9 cellular contexts compared by ENCODE assay signal in the genomic region with DNA sequence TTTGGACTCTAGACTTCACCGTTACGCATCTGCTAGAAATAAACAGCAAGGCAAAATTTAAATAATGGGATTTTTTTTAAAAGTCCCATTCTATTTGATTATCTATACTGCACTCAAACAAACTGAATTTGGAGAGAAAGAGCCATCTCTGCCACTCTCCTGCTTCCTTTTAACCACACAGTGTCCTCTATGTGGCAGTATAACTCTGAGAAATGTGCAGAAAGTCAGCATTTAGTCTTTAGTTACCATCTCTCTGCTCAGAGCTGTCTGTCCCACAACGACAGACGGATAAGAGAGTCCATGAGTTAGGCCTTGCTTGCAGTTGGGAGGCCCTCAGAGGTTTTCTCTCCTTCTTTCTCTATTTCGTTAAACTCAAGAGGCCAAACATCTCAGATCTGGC. TPM values are rescaled to one million over a fixed set of nuclear protein-coding genes. Genes with fewer than 3 reads are reported as not detected.
A peak's percentile ranks its signal among the peaks of the same experiment; 100 is the strongest.
DNase-seq lines count a peak whose midpoint lies in the region; ATAC-seq, FAIRE-seq and TF ChIP-seq lines count a peak whose summit lies in the region.
"Had no signal": no experiment of that assay in that cellular context is flagged by ENCODE, and none has a peak within 500 bp of the region (broad histone marks: within the 10 kb centered on the region; RNA-seq: fewer than 3 reads in every experiment).

No MANE protein-coding gene starts in this region.

- no peaks in the 10 kb centered on the region for H3K79me2 ChIP-seq in GM12878 (ENCODE audit: control insufficient read depth, insufficient read depth, low read length)

- no peak for FAIRE-seq in GM12878 (lab: Jason Lieb, UNC)
- FAIRE-seq: GM18507 had no signal

- peak; percentile 61 for ATAC-seq in GM12878
- ATAC-seq in GM21723 (IDR thresholded peaks at IDR 0.05; ENCODE audit: unreplicated experiment): no peak
- ATAC-seq in GM19452 (IDR thresholded peaks at IDR 0.05; ENCODE audit: unreplicated experiment): no peak

- TF ChIP-seq EP300 in GM12878 (IDR thresholded peaks at IDR 0.05; ENCODE audit: borderline replicate concordance in 1 of 2, control insufficient read depth in 1 of 2, low read depth in 2 of 2, low read length in 2 of 2): no peak

- no peak overlapping the region for H3K27ac ChIP-seq in GM12878 (ENCODE audit: control insufficient read depth, insufficient read depth)
- no peak overlapping the region for H3K27ac ChIP-seq in liver (ENCODE audit: low read depth in 1 of 2, low read length in 2 of 2)

- CTCF ChIA-PET in GM12878 (lab: Yijun Ruan, JAX): interaction anchor here (0.8 to 3.8 kb wide), 7 partner anchors 15 to 544 kb away, joined by 3 to 23 read pairs (median 5); no protein-coding TSS in a partner anchor

- no peak overlapping the region for H2AFZ ChIP-seq in GM12878 (ENCODE audit: control insufficient read depth, low read depth, low read length)

- TF ChIP-seq CTCF in GM12878 (IDR thresholded peaks at IDR 0.05 in 2 of 3, conservative IDR thresholded peaks at IDR 0.05 in 1 of 3; ENCODE audit: control insufficient read depth in 2 of 3, extremely low read depth in 1 of 3, insufficient read depth in 1 of 3, low read depth in 3 of 3, low read length in 3 of 3): peak in 2 of 3 experiments; percentile 14 to 39; a peak in 2 of 6 replicates
- no peak for TF ChIP-seq CTCF in liver (IDR thresholded peaks at IDR 0.05; ENCODE audit: low read depth, low read length, missing input control)

- H3K4me3 ChIP-seq in GM12878 (no peak overlapping the region), liver (ENCODE audit: low read depth in 1 of 3, low read length in 3 of 3) (no peak overlapping the region)

- in situ Hi-C loops in GM12878 (cut with MboI): no loop called here

- no peaks in the 10 kb centered on the region for H4K20me1 ChIP-seq in GM12878 (ENCODE audit: control insufficient read depth, insufficient read depth)

- TF ChIP-seq RAD21 in GM12878 (IDR thresholded peaks at IDR 0.05; ENCODE audit: insufficient read depth, low read depth, low read length): peak; percentile 36
- peak; percentile 20 to 21 for TF ChIP-seq RAD21 in liver (IDR thresholded peaks at IDR 0.05)

- no peak overlapping the region for H3K4me2 ChIP-seq in GM12878 (ENCODE audit: control insufficient read depth, insufficient read depth)

- H3K27me3 ChIP-seq in GM12878 (replicated peaks in 1 of 2; ENCODE audit: control insufficient read depth in 2 of 2, insufficient read depth in 2 of 2, low read length in 1 of 2) (no peaks in the 10 kb centered on the region), liver (ENCODE audit: control insufficient read depth in 4 of 4, insufficient read depth in 4 of 4, low read length in 3 of 4) (peaks cover 0 to 4% (median 0%) of the 10 kb centered on the region in 4 donors)

- H3K9ac ChIP-seq in GM12878 (ENCODE audit: control insufficient read depth, insufficient read depth, low read length) (no peak overlapping the region), liver (ENCODE audit: low read depth in 1 of 2, low read length in 2 of 2) (no peak overlapping the region)

- SMC1A ChIA-PET in GM12878 (lab: Charles Lee; ENCODE audit: uncharacterized antibody, unreplicated experiment): interaction anchor here (1.2 to 4.0 kb wide), 2 partner anchors 106 to 282 kb away, joined by 4 to 20 read pairs; no protein-coding TSS in a partner anchor

- WGBS in GM12878 (ENCODE audit: insufficient coverage, insufficient replicate concordance, low lambda C conversion rate, missing lambda C conversion rate): 1% methylated on average over 5 of the region's 5 CpGs
- WGBS in liver: 64% methylated on average over 5 of the region's 5 CpGs

- DNase-seq in DMS153 treated with DMSO at 0.1 percent for 48 hours (lab: John Stamatoyannopoulos, UW; ENCODE audit: unreplicated experiment): peak; percentile 48
- DNase-seq in MV-4-11 (lab: John Stamatoyannopoulos, UW): peak; percentile 56
- no peak for DNase-seq in GM12878 (ENCODE audit: low read depth, low spot score)
- DNase-seq in mucosa of gallbladder (ENCODE audit: low spot score): no peak
- no peak for DNase-seq in NCI-H1105 (lab: John Stamatoyannopoulos, UW)

- H3K9me3 ChIP-seq in GM12878 (replicated peaks; ENCODE audit: control insufficient read depth, insufficient read depth, low read length): no peaks in the 10 kb centered on the region
- H3K9me3 ChIP-seq in liver (ENCODE audit: control insufficient read depth in 4 of 4, low read length in 3 of 4): no peaks in the 10 kb centered on the region

- POLR2A ChIA-PET in GM12878 (lab: Charles Lee): interaction anchor here (0.9 kb wide), 1 partner anchor 12 kb away, joined by 3 read pairs; no protein-coding TSS in a partner anchor

- H3K4me1 ChIP-seq in GM12878 (ENCODE audit: control insufficient read depth, insufficient read depth, low read length): no peaks in the 10 kb centered on the region
- H3K4me1 ChIP-seq in liver (ENCODE audit: control insufficient read depth in 4 of 4, insufficient read depth in 4 of 4, low read length in 3 of 4): peaks cover 0 to 2% (median 0%) of the 10 kb centered on the region in 4 donors

- RAD21 ChIA-PET in GM12878 (lab: Charles Lee; ENCODE audit: unreplicated experiment): interaction anchor here (1.1 to 1.4 kb wide), 3 partner anchors 34 to 529 kb away, joined by 3 to 6 read pairs (median 4); no protein-coding TSS in a partner anchor

- BruUV-seq in GM12878 (replicated peaks; lab: Mats Ljungman, UMichigan): no TSS peak

- H3K36me3 ChIP-seq in GM12878 (ENCODE audit: control insufficient read depth in 2 of 2, insufficient read depth in 2 of 2, low read length in 1 of 2) (no peaks in the 10 kb centered on the region), liver (ENCODE audit: control insufficient read depth in 4 of 4, insufficient read depth in 3 of 4, low read depth in 1 of 4, low read length in 3 of 4) (no peaks in the 10 kb centered on the region)

- intact Hi-C loops in GM12878 (cut with micrococcal nuclease; ENCODE audit: unreplicated experiment): no loop called here

- no peak for TF ChIP-seq POLR2A in GM12878 (IDR thresholded peaks at IDR 0.05; ENCODE audit: low read depth, low read length)

TF ChIP-seq in GM12878, 131 proteins besides CTCF, POLR2A, EP300 and RAD21 (continues in another document):
- TF ChIP-seq SREBF2 (IDR thresholded peaks at IDR 0.05; ENCODE audit: low read length): no peak
- no peak for TF ChIP-seq HDAC6 (IDR thresholded peaks at IDR 0.05; ENCODE audit: unreplicated experiment)
- TF ChIP-seq RBBP5 (conservative IDR thresholded peaks at IDR 0.05): no peak

TF ChIP-seq in liver, 16 proteins besides CTCF, POLR2A, EP300 and RAD21 (continues in another document):
- TF ChIP-seq FOXA2 (IDR thresholded peaks at IDR 0.05) (no peak), HNF4G (IDR thresholded peaks at IDR 0.05) (no peak), TAF1 (conservative IDR thresholded peaks at IDR 0.05) (no peak), RXRA (IDR thresholded peaks at IDR 0.05) (no peak), EGR1 (IDR thresholded peaks at IDR 0.05; ENCODE audit: low read depth in 2 of 2) (no peak), GABPA (IDR thresholded peaks at IDR 0.05 in 1 of 2, conservative IDR thresholded peaks at IDR 0.05 in 1 of 2) (no peak)
- TF ChIP-seq, protein P1, sequence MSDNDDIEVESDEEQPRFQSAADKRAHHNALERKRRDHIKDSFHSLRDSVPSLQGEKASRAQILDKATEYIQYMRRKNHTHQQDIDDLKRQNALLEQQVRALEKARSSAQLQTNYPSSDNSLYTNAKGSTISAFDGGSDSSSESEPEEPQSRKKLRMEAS (IDR thresholded peaks at IDR 0.05): no peak
- TF ChIP-seq, protein P2, sequence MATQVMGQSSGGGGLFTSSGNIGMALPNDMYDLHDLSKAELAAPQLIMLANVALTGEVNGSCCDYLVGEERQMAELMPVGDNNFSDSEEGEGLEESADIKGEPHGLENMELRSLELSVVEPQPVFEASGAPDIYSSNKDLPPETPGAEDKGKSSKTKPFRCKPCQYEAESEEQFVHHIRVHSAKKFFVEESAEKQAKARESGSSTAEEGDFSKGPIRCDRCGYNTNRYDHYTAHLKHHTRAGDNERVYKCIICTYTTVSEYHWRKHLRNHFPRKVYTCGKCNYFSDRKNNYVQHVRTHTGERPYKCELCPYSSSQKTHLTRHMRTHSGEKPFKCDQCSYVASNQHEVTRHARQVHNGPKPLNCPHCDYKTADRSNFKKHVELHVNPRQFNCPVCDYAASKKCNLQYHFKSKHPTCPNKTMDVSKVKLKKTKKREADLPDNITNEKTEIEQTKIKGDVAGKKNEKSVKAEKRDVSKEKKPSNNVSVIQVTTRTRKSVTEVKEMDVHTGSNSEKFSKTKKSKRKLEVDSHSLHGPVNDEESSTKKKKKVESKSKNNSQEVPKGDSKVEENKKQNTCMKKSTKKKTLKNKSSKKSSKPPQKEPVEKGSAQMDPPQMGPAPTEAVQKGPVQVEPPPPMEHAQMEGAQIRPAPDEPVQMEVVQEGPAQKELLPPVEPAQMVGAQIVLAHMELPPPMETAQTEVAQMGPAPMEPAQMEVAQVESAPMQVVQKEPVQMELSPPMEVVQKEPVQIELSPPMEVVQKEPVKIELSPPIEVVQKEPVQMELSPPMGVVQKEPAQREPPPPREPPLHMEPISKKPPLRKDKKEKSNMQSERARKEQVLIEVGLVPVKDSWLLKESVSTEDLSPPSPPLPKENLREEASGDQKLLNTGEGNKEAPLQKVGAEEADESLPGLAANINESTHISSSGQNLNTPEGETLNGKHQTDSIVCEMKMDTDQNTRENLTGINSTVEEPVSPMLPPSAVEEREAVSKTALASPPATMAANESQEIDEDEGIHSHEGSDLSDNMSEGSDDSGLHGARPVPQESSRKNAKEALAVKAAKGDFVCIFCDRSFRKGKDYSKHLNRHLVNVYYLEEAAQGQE (IDR thresholded peaks at IDR 0.05): no peak

RNA-seq across cellular contexts. Expression of a gene that starts 21.2 kb away (rescaled TPM):
- 3.9 and 4.4 TPM in 2 replicates for total RNA-seq in GM12878 (2013; cell fraction: nucleolus; rRNA removed)
- total RNA-seq in GM12878 (2014; rRNA removed) (1.4 and 1.6 TPM in 2 replicates), GM12878 (2014; rRNA removed; fragmentation: Illumina TruSeq; extraction: Trizol) (0.88 and 1.0 TPM in 2 replicates), GM12878 (2021) (1.2 and 1.4 TPM in 2 replicates), liver (under 1 TPM; 0.08 to 0.09 TPM), mucosa of gallbladder (5.6 TPM)
- not detected for polyA plus RNA-seq in GM12878 (2011; ENCODE audit: low read depth)
- polyA plus RNA-seq in GM12878 (2011; rRNA removed) (5.8 and 6.0 TPM in 2 replicates), GM12878 (2014; fragmentation: Illumina TruSeq; extraction: Trizol) (1.3 and 1.5 TPM in 2 replicates), GM12878 (2014; fragmentation: Nextera tagmentation; extraction: Ambion mirVana) (under 1 TPM; 0.38 to 0.43 TPM), GM12878 (2014; rRNA removed) (1.2 and 1.8 TPM in 2 replicates), GM12878 (2016; fragmentation: Nextera tagmentation; extraction: Ambion mirVana) (1 to 10 TPM in 1 of 2 experiments, under 1 TPM in 1; 0.87 to 1.1 TPM), liver (not detected)
- polyA plus RNA-seq in GM12878 (2011; cell fraction: cytosol; rRNA removed): 3.3 and 4.0 TPM in 2 replicates
- 1.6 and 2.2 TPM in 2 replicates for polyA plus RNA-seq in GM12878 (2011; cell fraction: nucleus; rRNA removed)
- polyA plus RNA-seq in GM12878 (2012): 0.07 TPM in 1 of 2 replicates, not detected in the other
- polyA minus RNA-seq in GM12878 (2011; rRNA and poly(A)+ RNA removed): 1.4 and 3.7 TPM in 2 replicates
- 0.62 TPM in 1 of 2 replicates, not detected in the other for polyA minus RNA-seq in GM12878 (2011; cell fraction: cytosol; rRNA and poly(A)+ RNA removed)
- not detected in 2 replicates for polyA minus RNA-seq in GM12878 (2011; cell fraction: nucleus; rRNA and poly(A)+ RNA removed)

Comparison
In these comparisons a context has a peak if more than half of its experiments do, and no peak if none do; other contexts are left out.
1. DNase-seq: peak in DMS153 treated with DMSO at 0.1 percent for 48 hours (single experiment) and MV-4-11 (single experiment); none in GM12878 (single experiment), mucosa of gallbladder (single experiment) and NCI-H1105 (single experiment).